ENCODE assay signal across 13 cellular contexts in genomic region chr17:41645371-41646063, GRCh38. TPM values are rescaled to one million over a fixed set of nuclear protein-coding genes. Genes with fewer than 3 reads are reported as not detected.
A peak's percentile ranks its signal among the peaks of the same experiment; 100 is the strongest.
DNase-seq lines count a peak whose midpoint lies in the region; ATAC-seq, FAIRE-seq and TF ChIP-seq lines count a peak whose summit lies in the region.
"Had no signal": no experiment of that assay in that cellular context is flagged by ENCODE, and none has a peak within 500 bp of the region (broad histone marks: within the 10 kb centered on the region; RNA-seq: fewer than 3 reads in every experiment).

No MANE protein-coding gene starts in this region.

- no peaks in the 10 kb centered on the region for H3K27me3 Mint-ChIP-seq in CD4-positive, alpha-beta memory T cell

- no peak for FAIRE-seq in A549 (lab: Jason Lieb, UNC)

- no peak overlapping the region for H3K9ac ChIP-seq in colonic mucosa (ENCODE audit: low read depth in 2 of 2, low read length in 2 of 2)

- TF ChIP-seq POLR2A in A549 (IDR thresholded peaks at IDR 0.05; ENCODE audit: low read length): no peak

- no peak for TF ChIP-seq RAD21 in A549 (conservative IDR thresholded peaks at IDR 0.05 in 1 of 2, IDR thresholded peaks at IDR 0.05 in 1 of 2)

- no peaks in the 10 kb centered on the region for H3K27me3 ChIP-seq in CD4-positive, alpha-beta memory T cell (ENCODE audit: insufficient read depth, low read length)
- H3K27me3 ChIP-seq in colonic mucosa: no peaks in the 10 kb centered on the region
- H3K27me3 ChIP-seq: BE2C, upper lobe of left lung had no signal

- no peak for ATAC-seq in A549

- intact Hi-C loops in CD4-positive, alpha-beta memory T cell (cut with micrococcal nuclease): loop anchor here (5.0 kb wide), 1 partner anchor 323 kb away; no protein-coding TSS in a partner anchor
- intact Hi-C loops in colonic mucosa (cut with DNase I): loop anchor here (5.0 to 10.0 kb wide), 5 partner anchors 61 to 843 kb away; partner anchors contain the start of genes KRT14, KRT35 and KRT36

- H3K4me1 Mint-ChIP-seq in CD4-positive, alpha-beta memory T cell: peaks cover 2 to 11% (median 6%) of the 10 kb centered on the region in 4 donors

- no peaks in the 10 kb centered on the region for H3K36me3 ChIP-seq in CD4-positive, alpha-beta memory T cell (ENCODE audit: insufficient read depth, low read length)
- no peaks in the 10 kb centered on the region for H3K36me3 ChIP-seq in colonic mucosa
- H3K36me3 ChIP-seq: BE2C, upper lobe of left lung had no signal

- CTCF ChIA-PET in A549 (lab: Yijun Ruan, JAX): interaction anchor here (0.6 to 18.4 kb wide), 15 partner anchors 8 to 1031 kb away, joined by 3 to 678 read pairs (median 5); partner anchors contain the start of gene KRT9
- CTCF ChIA-PET in CD4-positive, alpha-beta memory T cell (lab: Charles Lee; ENCODE audit: partially characterized antibody): interaction anchor here (1.1 to 11.5 kb wide), 4 partner anchors 20 to 787 kb away, joined by 3 to 394 read pairs (median 14); no protein-coding TSS in a partner anchor

- H3K9me3 Mint-ChIP-seq in CD4-positive, alpha-beta memory T cell: no peaks in the 10 kb centered on the region

- TF ChIP-seq CTCF in A549 (IDR thresholded peaks at IDR 0.05) (no peak), colonic mucosa (IDR thresholded peaks at IDR 0.05) (no peak)

- POLR2A ChIA-PET in A549 (lab: Yijun Ruan, JAX): interaction anchor here (0.6 to 1.1 kb wide), 2 partner anchors 17 to 43 kb away, joined by 3 read pairs; partner anchors contain the start of gene EIF1
- POLR2A ChIA-PET in CD4-positive, alpha-beta memory T cell (lab: Charles Lee; ENCODE audit: partially characterized antibody): no interaction called here

- no peaks in the 10 kb centered on the region for H3K36me3 Mint-ChIP-seq in CD4-positive, alpha-beta memory T cell

- no peak overlapping the region for H3K27ac Mint-ChIP-seq in CD4-positive, alpha-beta memory T cell

- TF ChIP-seq EP300 in A549 (IDR thresholded peaks at IDR 0.05): no peak

- H3K4me3 Mint-ChIP-seq in CD4-positive, alpha-beta memory T cell: no peak overlapping the region

- H3K4me1 ChIP-seq in A549 (peaks cover 24% of the 10 kb centered on the region), colonic mucosa (peaks cover 12% of the 10 kb centered on the region)
- H3K4me1 ChIP-seq in CD4-positive, alpha-beta memory T cell (ENCODE audit: insufficient read depth, low read length): peaks cover 13% of the 10 kb centered on the region

- DNase-seq in A549 (ENCODE audit: low read depth in 1 of 2, low spot score in 1 of 2) (peak; percentile 64 to 85), HT1080 (ENCODE audit: low read depth) (peak; percentile 37), inferior parietal cortex (ENCODE audit: extremely low spot score) (peak; percentile 29), NCI-H82 treated with DMSO at 0.1 percent for 48 hours (lab: John Stamatoyannopoulos, UW; ENCODE audit: unreplicated experiment) (no peak), colonic mucosa (no peak), occipital lobe (lab: John Stamatoyannopoulos, UW) (no peak)
- no peak for DNase-seq in CD4-positive, alpha-beta memory T cell
- DNase-seq: BE2C; left cardiac atrium; NK-92 treated with Interleukin-12 subunit alpha and Interleukin-12 subunit beta, amount 100 ng/mL, for 24 hours had no signal

- H3K9me3 ChIP-seq in A549 (no peaks in the 10 kb centered on the region), colonic mucosa (no peaks in the 10 kb centered on the region)
- H3K9me3 ChIP-seq in CD4-positive, alpha-beta memory T cell (ENCODE audit: control insufficient read depth in 1 of 2, low read length in 2 of 2): no peaks in the 10 kb centered on the region
- H3K9me3 ChIP-seq: BE2C, upper lobe of left lung had no signal

- peak overlapping the region; percentile 79 to 82 for H3K27ac ChIP-seq in A549
- H3K27ac ChIP-seq in angular gyrus (ENCODE audit: low read depth, low read length): peak overlapping the region; percentile 22
- no peak overlapping the region for H3K27ac ChIP-seq in CD4-positive, alpha-beta memory T cell (ENCODE audit: low read depth, low read length)
- H3K27ac ChIP-seq in colonic mucosa: no peak overlapping the region

- 72% methylated on average over 5 of the region's 5 CpGs for WGBS in A549 (ENCODE audit: missing lambda C conversion rate)

- peak overlapping the region; percentile 20; the same call in 1 of the 3 replicates for H3K4me2 ChIP-seq in A549

- H3K4me3 ChIP-seq in A549: no peak overlapping the region
- no peak overlapping the region for H3K4me3 ChIP-seq in CD4-positive, alpha-beta memory T cell (ENCODE audit: low read length in 2 of 2)
- no peak overlapping the region for H3K4me3 ChIP-seq in colonic mucosa
- H3K4me3 ChIP-seq: coronary artery, upper lobe of left lung had no signal

TF ChIP-seq in A549, 52 proteins besides CTCF, POLR2A, EP300 and RAD21 (continues in another document):
- TF ChIP-seq KDM1A (IDR thresholded peaks at IDR 0.05; ENCODE audit: low read depth) (no peak), ESRRA (IDR thresholded peaks at IDR 0.05; ENCODE audit: borderline replicate concordance, low read length) (no peak), ELK1 (IDR thresholded peaks at IDR 0.05; ENCODE audit: low read depth, low read length) (no peak), SMC3 (IDR thresholded peaks at IDR 0.05) (no peak), CHD4 (IDR thresholded peaks at IDR 0.05; ENCODE audit: borderline replicate concordance) (no peak), FOSB (CRISPR knock-in tag; IDR thresholded peaks at IDR 0.05) (no peak), HOXB5 (CRISPR knock-in tag; IDR thresholded peaks at IDR 0.05) (0 out of 2 replicates have a peak, but pooled peaks have one; percentile 34), CBX8 (IDR thresholded peaks at IDR 0.05) (no peak)

RNA-seq across cellular contexts. Expression of gene KRT17, which starts 21.1 kb away (rescaled TPM):
- 0.78 and 1.2 TPM in 2 replicates for polyA plus RNA-seq in A549 (2011; rRNA removed)
- polyA plus RNA-seq in A549 (2012; cell fraction: cytosol; rRNA removed): 1.1 and 1.4 TPM in 2 replicates
- polyA plus RNA-seq in A549 (2012; cell fraction: nucleus; rRNA removed): 1.2 and 2.0 TPM in 2 replicates
- 0.43 to 0.57 TPM (median 0.56 TPM) in 3 replicates for polyA plus RNA-seq in A549 (2017; fragmentation: RNase III; extraction: RNeasy Plus Mini Kit Qiagen cat#74134 plus additional on column Dnase treatment)
- polyA minus RNA-seq in A549 (2011; rRNA and poly(A)+ RNA removed): 0.83 and 1.2 TPM in 2 replicates
- total RNA-seq in HT1080 (2014; rRNA removed; shearing (Covaris generic)): 0.72 and 1.6 TPM in 2 replicates
- 1.9 and 2.4 TPM in 2 replicates for polyA plus RNA-seq in HT1080 (2015; cell fraction: cytosol; rRNA removed)
- 0.49 and 2.1 TPM in 2 replicates for polyA plus RNA-seq in HT1080 (2015; cell fraction: nucleus; rRNA removed)
- not detected for total RNA-seq in CD4-positive, alpha-beta memory T cell
- polyA plus RNA-seq in CD4-positive, alpha-beta memory T cell: not detected
- 1 to 10 TPM in 1 of 2 donors, not detected in 1; 1.2 TPM for total RNA-seq in colonic mucosa
- 0.31 TPM for total RNA-seq in occipital lobe
- total RNA-seq: left cardiac atrium had no signal

RNA-seq across cellular contexts. Expression of gene KRT16, which starts 33.0 kb away (rescaled TPM):
- polyA plus RNA-seq in A549 (2011; rRNA removed) (0.21 and 0.28 TPM in 2 replicates), A549 (2017; fragmentation: RNase III; extraction: RNeasy Plus Mini Kit Qiagen cat#74134 plus additional on column Dnase treatment) (0.44 TPM in 1 of 3 replicates, not detected in the others)
- polyA plus RNA-seq in A549 (2012; cell fraction: cytosol; rRNA removed): 0.13 and 0.28 TPM in 2 replicates
- polyA plus RNA-seq in A549 (2012; cell fraction: nucleus; rRNA removed): 0.53 and 0.90 TPM in 2 replicates
- 0.29 and 0.70 TPM in 2 replicates for polyA minus RNA-seq in A549 (2011; rRNA and poly(A)+ RNA removed)
- total RNA-seq in HT1080 (2014; rRNA removed; shearing (Covaris generic)): not detected in 2 replicates
- 0.06 TPM in 1 of 2 replicates, not detected in the other for polyA plus RNA-seq in HT1080 (2015; cell fraction: cytosol; rRNA removed)
- polyA plus RNA-seq in HT1080 (2015; cell fraction: nucleus; rRNA removed): 0.07 TPM in 1 of 2 replicates, not detected in the other
- not detected for total RNA-seq in CD4-positive, alpha-beta memory T cell
- polyA plus RNA-seq in CD4-positive, alpha-beta memory T cell: not detected
- total RNA-seq in colonic mucosa (not detected), occipital lobe (not detected)
- total RNA-seq: upper lobe of left lung had no signal

RNA-seq across cellular contexts. Expression of gene EIF1, which starts 43.2 kb away (rescaled TPM):
- polyA plus RNA-seq in A549 (2011; rRNA removed): 873 and 1,224 TPM in 2 replicates
- 405 and 437 TPM in 2 replicates for polyA plus RNA-seq in A549 (2012; cell fraction: cytosol; rRNA removed)
- 286 and 291 TPM in 2 replicates for polyA plus RNA-seq in A549 (2012; cell fraction: nucleus; rRNA removed)
- 827 to 920 TPM (median 834 TPM) in 3 replicates for polyA plus RNA-seq in A549 (2017; fragmentation: RNase III; extraction: RNeasy Plus Mini Kit Qiagen cat#74134 plus additional on column Dnase treatment)
- polyA minus RNA-seq in A549 (2011; rRNA and poly(A)+ RNA removed): 275 and 286 TPM in 2 replicates
- 78.2 and 312 TPM in 2 replicates for total RNA-seq in HT1080 (2014; rRNA removed; shearing (Covaris generic))
- polyA plus RNA-seq in HT1080 (2015; cell fraction: cytosol; rRNA removed): 402 and 484 TPM in 2 replicates
- polyA plus RNA-seq in HT1080 (2015; cell fraction: nucleus; rRNA removed): 465 and 478 TPM in 2 replicates
- total RNA-seq in CD4-positive, alpha-beta memory T cell: 100 to 1,000 TPM; 776 to 839 TPM
- 1,000 to 10,000 TPM; 1,081 to 1,611 TPM for polyA plus RNA-seq in CD4-positive, alpha-beta memory T cell
- 100 to 1,000 TPM; 574 to 740 TPM for total RNA-seq in colonic mucosa
- 95.5 TPM for total RNA-seq in occipital lobe

RNA-seq across cellular contexts. Expression of gene KRT14, which starts 58.8 kb away (rescaled TPM):
- polyA plus RNA-seq in A549 (2011; rRNA removed): 0.04 TPM in 1 of 2 replicates, not detected in the other
- 0.05 and 0.08 TPM in 2 replicates for polyA plus RNA-seq in A549 (2012; cell fraction: cytosol; rRNA removed)
- polyA plus RNA-seq in A549 (2012; cell fraction: nucleus; rRNA removed): 0.17 and 0.31 TPM in 2 replicates
- 0.07 to 0.10 TPM (median 0.09 TPM) in 3 replicates for polyA plus RNA-seq in A549 (2017; fragmentation: RNase III; extraction: RNeasy Plus Mini Kit Qiagen cat#74134 plus additional on column Dnase treatment)
- 0.21 TPM in 1 of 2 replicates, not detected in the other for polyA minus RNA-seq in A549 (2011; rRNA and poly(A)+ RNA removed)
- 0.05 TPM in 1 of 2 replicates, not detected in the other for total RNA-seq in HT1080 (2014; rRNA removed; shearing (Covaris generic))
- polyA plus RNA-seq in HT1080 (2015; cell fraction: cytosol; rRNA removed): not detected in 2 replicates
- not detected in 2 replicates for polyA plus RNA-seq in HT1080 (2015; cell fraction: nucleus; rRNA removed)
- total RNA-seq in CD4-positive, alpha-beta memory T cell: not detected
- not detected for polyA plus RNA-seq in CD4-positive, alpha-beta memory T cell
- total RNA-seq in colonic mucosa: not detected
- 0.31 TPM for total RNA-seq in occipital lobe
- total RNA-seq: upper lobe of left lung had no signal

Comparison
In these comparisons a context has a peak if more than half of its experiments do, and no peak if none do; other contexts are left out.
1. DNase-seq: peak in A549 (2 of 2), HT1080 (single experiment) and inferior parietal cortex (single experiment); none in NCI-H82 treated with DMSO at 0.1 percent for 48 hours (single experiment), CD4-positive, alpha-beta memory T cell (0 of 5), colonic mucosa (single experiment) and occipital lobe (single experiment).
2. H3K27ac ChIP-seq: peak in A549 (2 of 2) and angular gyrus (single experiment); none in CD4-positive, alpha-beta memory T cell (single experiment) and colonic mucosa (single experiment).